Comparison of ENCODE assay signal across 1 cellular context in the genomic region with DNA sequence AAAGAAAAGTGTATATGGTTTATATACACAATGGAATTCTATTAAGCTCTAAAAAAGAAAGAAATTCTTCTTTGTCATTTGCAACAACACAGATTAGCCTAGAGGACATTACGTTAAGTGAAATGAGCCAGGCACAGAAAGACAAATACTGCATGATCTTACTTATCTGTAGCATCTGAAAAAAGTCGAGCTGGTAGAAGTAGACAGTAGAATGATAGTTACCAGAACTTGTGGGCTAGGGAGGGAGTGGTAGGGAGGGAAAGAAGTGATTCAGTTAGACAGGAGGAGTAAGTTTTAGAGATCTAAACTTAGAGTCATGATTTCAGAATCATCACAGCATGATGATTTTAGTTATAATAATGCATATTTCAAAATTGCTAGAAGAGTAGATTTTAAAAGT.
TF ChIP-seq lines count a peak whose summit lies in the region.

No MANE protein-coding gene starts in this region.

TF ChIP-seq in IMR-90, 13 proteins besides CTCF, POLR2A, EP300 and RAD21 (continued from another document):
- TF ChIP-seq, protein P1, sequence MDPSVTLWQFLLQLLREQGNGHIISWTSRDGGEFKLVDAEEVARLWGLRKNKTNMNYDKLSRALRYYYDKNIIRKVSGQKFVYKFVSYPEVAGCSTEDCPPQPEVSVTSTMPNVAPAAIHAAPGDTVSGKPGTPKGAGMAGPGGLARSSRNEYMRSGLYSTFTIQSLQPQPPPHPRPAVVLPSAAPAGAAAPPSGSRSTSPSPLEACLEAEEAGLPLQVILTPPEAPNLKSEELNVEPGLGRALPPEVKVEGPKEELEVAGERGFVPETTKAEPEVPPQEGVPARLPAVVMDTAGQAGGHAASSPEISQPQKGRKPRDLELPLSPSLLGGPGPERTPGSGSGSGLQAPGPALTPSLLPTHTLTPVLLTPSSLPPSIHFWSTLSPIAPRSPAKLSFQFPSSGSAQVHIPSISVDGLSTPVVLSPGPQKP (IDR thresholded peaks at IDR 0.05; ENCODE audit: borderline replicate concordance, low read depth, low read length) = no peak
- TF ChIP-seq MAFK (IDR thresholded peaks at IDR 0.05; ENCODE audit: low read depth, low read length) = no peak
- no peak for TF ChIP-seq RCOR1 (IDR thresholded peaks at IDR 0.05; ENCODE audit: insufficient replicate concordance, low read length)
- no peak for TF ChIP-seq RFX5 (IDR thresholded peaks at IDR 0.05; ENCODE audit: low read depth, low read length)
- TF ChIP-seq NFE2L2 (IDR thresholded peaks at IDR 0.05; ENCODE audit: low read depth, low read length) = no peak
- TF ChIP-seq, protein P2, sequence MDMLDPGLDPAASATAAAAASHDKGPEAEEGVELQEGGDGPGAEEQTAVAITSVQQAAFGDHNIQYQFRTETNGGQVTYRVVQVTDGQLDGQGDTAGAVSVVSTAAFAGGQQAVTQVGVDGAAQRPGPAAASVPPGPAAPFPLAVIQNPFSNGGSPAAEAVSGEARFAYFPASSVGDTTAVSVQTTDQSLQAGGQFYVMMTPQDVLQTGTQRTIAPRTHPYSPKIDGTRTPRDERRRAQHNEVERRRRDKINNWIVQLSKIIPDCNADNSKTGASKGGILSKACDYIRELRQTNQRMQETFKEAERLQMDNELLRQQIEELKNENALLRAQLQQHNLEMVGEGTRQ (IDR thresholded peaks at IDR 0.05; ENCODE audit: low read depth, low read length) = no peak
- no peak for TF ChIP-seq BHLHE40 (IDR thresholded peaks at IDR 0.05; ENCODE audit: low read depth, low read length)
- TF ChIP-seq MAZ (IDR thresholded peaks at IDR 0.05; ENCODE audit: borderline replicate concordance, low read depth, low read length) = no peak
- no peak for TF ChIP-seq MXI1 (IDR thresholded peaks at IDR 0.05; ENCODE audit: borderline replicate concordance, low read depth, low read length)
